In genomic region chr11:45147871-45148270, GRCh38 we compare ENCODE assay signal across 9 cellular contexts. TPM values are rescaled to one million over a fixed set of nuclear protein-coding genes. Genes with fewer than 3 reads are reported as not detected.
DNase-seq lines count a peak whose midpoint lies in the region; ATAC-seq and TF ChIP-seq lines count a peak whose summit lies in the region.
"Had no signal": no experiment of that assay in that cellular context is flagged by ENCODE, and none has a peak within 500 bp of the region (broad histone marks: within the 10 kb centered on the region; RNA-seq: fewer than 3 reads in every experiment).

No MANE protein-coding gene starts in this region.

- peak overlapping the region in 4 of 6 donors; percentile 84 to 96 (median 90) for H3K27ac Mint-ChIP-seq in naive B cell

- peaks cover 41 to 59% (median 45%) of the 10 kb centered on the region in 3 donors for H3K4me1 Mint-ChIP-seq in naive B cell

- POLR2A ChIA-PET in AG04449 (lab: Yijun Ruan, JAX): no interaction called here
- POLR2A ChIA-PET in HEK293T (lab: Yijun Ruan, JAX): interaction anchor here (1.1 to 1.5 kb wide), 3 partner anchors 11 to 33 kb away, joined by 4 to 6 read pairs (median 5); no protein-coding TSS in a partner anchor

- peaks cover 6 to 9% of the 10 kb centered on the region in 2 donors for H3K36me3 Mint-ChIP-seq in naive B cell

- no peak for ATAC-seq in naive B cell (ENCODE audit: low read depth in 2 of 2)

- H3K4me3 ChIP-seq in AG04449 (ENCODE audit: low read depth, low read length) (peak overlapping the region; percentile 77), KMS-11 (IDR thresholded peaks at IDR 0.05; ENCODE audit: insufficient read depth, low read depth, low read length) (no peak overlapping the region), duodenal mucosa (ENCODE audit: low read depth in 1 of 2, low read length in 2 of 2) (peak overlapping the region; percentile 74 to 82)

- H3K4me3 Mint-ChIP-seq in naive B cell: peak overlapping the region; percentile 85 to 96 (median 92)

- no peaks in the 10 kb centered on the region for H3K9me3 ChIP-seq in duodenal mucosa (ENCODE audit: control insufficient read depth in 1 of 2, low read length in 2 of 2)

- TF ChIP-seq CTCF in AG04449 (IDR thresholded peaks at IDR 0.05; ENCODE audit: insufficient read depth, low read length, missing control alignments) (no peak), KMS-11 (conservative IDR thresholded peaks at IDR 0.05; ENCODE audit: low read depth, low read length) (no peak)

- H2AFZ ChIP-seq in KMS-11 (ENCODE audit: low read depth): peak overlapping the region; percentile 76

- H3K9ac ChIP-seq in KMS-11 (peak overlapping the region; percentile 97; the same call in 1 of the 2 replicates), duodenal mucosa (ENCODE audit: low read depth in 1 of 2, low read length in 2 of 2) (peak overlapping the region; percentile 83 to 84)

- H3K4me1 ChIP-seq in KMS-11 (ENCODE audit: low read depth, poor library complexity, severe bottlenecking) (peaks cover 4% of the 10 kb centered on the region), duodenal mucosa (ENCODE audit: control insufficient read depth in 1 of 2, insufficient read depth in 2 of 2, low read length in 2 of 2) (peaks cover 13 to 19% of the 10 kb centered on the region in 2 donors)

- DNase-seq in AG04449 (ENCODE audit: low read depth, low spot score) (no peak), naive B cell (no peak), activated gamma-delta T cell (lab: John Stamatoyannopoulos, UW) (no peak), NOMO-1 treated with dmso at 0.1 percent for 144 hours (lab: John Stamatoyannopoulos, UW; ENCODE audit: unreplicated experiment) (no peak), HEK293T (ENCODE audit: extremely low spot score) (no peak), cerebellum (ENCODE audit: low spot score) (no peak)
- DNase-seq: midbrain had no signal

- peaks cover 13 to 17% (median 14%) of the 10 kb centered on the region in 3 donors for H3K27me3 Mint-ChIP-seq in naive B cell

- peaks cover 5% of the 10 kb centered on the region; the same call in 1 of the 2 replicates for H3K79me2 ChIP-seq in KMS-11 (ENCODE audit: insufficient read depth, low read depth)

- no peaks in the 10 kb centered on the region for H4K20me1 ChIP-seq in KMS-11 (ENCODE audit: insufficient read depth)

- H3K36me3 ChIP-seq in KMS-11 (ENCODE audit: insufficient read depth) (no peaks in the 10 kb centered on the region), duodenal mucosa (ENCODE audit: control insufficient read depth in 1 of 2, insufficient read depth in 2 of 2, low read length in 2 of 2) (no peaks in the 10 kb centered on the region)

- H3K27ac ChIP-seq in KMS-11 (no peak overlapping the region), duodenal mucosa (ENCODE audit: low read depth, low read length) (no peak overlapping the region)

- H3K9me3 Mint-ChIP-seq in naive B cell: no peaks in the 10 kb centered on the region

- peak overlapping the region; percentile 64 for H3K4me2 ChIP-seq in KMS-11

- CTCF ChIA-PET in AG04449 (lab: Yijun Ruan, JAX) (no interaction called here), HEK293T (lab: Yijun Ruan, JAX) (no interaction called here)

- H3K27me3 ChIP-seq in KMS-11 (ENCODE audit: insufficient read depth, low read depth) (no peaks in the 10 kb centered on the region), duodenal mucosa (ENCODE audit: control insufficient read depth in 1 of 2, insufficient read depth in 2 of 2, low read length in 2 of 2) (peaks cover 0 to 5% of the 10 kb centered on the region in 2 donors)

TF ChIP-seq in HEK293T, 16 proteins besides CTCF, POLR2A, EP300 and RAD21:
- TF ChIP-seq CTBP1 (IDR thresholded peaks at IDR 0.05; ENCODE audit: borderline replicate concordance): no peak
- TF ChIP-seq FOXA1 (IDR thresholded peaks at IDR 0.05): no peak
- TF ChIP-seq ARNT (IDR thresholded peaks at IDR 0.05): no peak
- TF ChIP-seq SUZ12 (IDR thresholded peaks at IDR 0.05): no peak
- TF ChIP-seq BHLHE40 (IDR thresholded peaks at IDR 0.05; ENCODE audit: borderline replicate concordance): no peak
- TF ChIP-seq LEF1 (IDR thresholded peaks at IDR 0.05; ENCODE audit: borderline replicate concordance): no peak
- TF ChIP-seq TARDBP (IDR thresholded peaks at IDR 0.05): no peak
- TF ChIP-seq FOXK2 (IDR thresholded peaks at IDR 0.05): no peak
- no peak for TF ChIP-seq ELF4 (IDR thresholded peaks at IDR 0.05)
- TF ChIP-seq SP1 (IDR thresholded peaks at IDR 0.05): no peak
- no peak for TF ChIP-seq L3MBTL2 (conservative IDR thresholded peaks at IDR 0.05)
- TF ChIP-seq FOXM1 (IDR thresholded peaks at IDR 0.05; ENCODE audit: borderline replicate concordance): no peak
- TF ChIP-seq NFRKB (IDR thresholded peaks at IDR 0.05): no peak
- no peak for TF ChIP-seq PKNOX1 (IDR thresholded peaks at IDR 0.05)
- no peak for TF ChIP-seq HDGF (IDR thresholded peaks at IDR 0.05; ENCODE audit: borderline replicate concordance)
- TF ChIP-seq ZNF384 (IDR thresholded peaks at IDR 0.05): no peak

RNA-seq across cellular contexts. Expression of gene PRDM11, which starts 1.4 kb away (rescaled TPM):
- polyA plus RNA-seq in naive B cell (ENCODE audit: low read depth in 6 of 6): 1 to 10 TPM in 5 of 6 donors, under 1 TPM in 1; 0.75 to 3.6 (median 1.6) TPM
- 10.9 TPM for total RNA-seq in cerebellum
